Comparison of ENCODE assay signal across 33 cellular contexts in the genomic region with DNA sequence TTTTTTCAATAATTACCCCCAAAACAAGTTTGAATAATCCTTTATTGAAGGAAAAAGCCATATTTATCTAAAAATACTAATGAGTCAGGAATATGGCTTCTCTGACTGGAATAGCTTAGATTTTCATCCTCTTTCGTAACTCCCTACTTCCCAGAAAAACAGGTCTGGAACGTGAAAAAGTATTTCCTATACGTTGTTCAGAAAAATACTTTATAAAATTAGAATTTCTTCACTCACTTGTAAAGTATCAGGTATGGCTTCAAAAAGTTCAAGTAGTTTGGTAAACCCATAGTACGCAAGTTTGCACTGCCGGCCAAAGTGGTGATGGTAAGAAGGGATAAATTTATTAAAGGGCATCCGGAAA.
"Had no signal": no experiment of that assay in that cellular context is flagged by ENCODE, and none has a peak within 500 bp of the region (broad histone marks: within the 10 kb centered on the region; RNA-seq: fewer than 3 reads in every experiment).

No MANE protein-coding gene starts in this region.

- FAIRE-seq: bronchial epithelial cell, colon had no signal

- H3K4me1 ChIP-seq: adrenal gland, ascending aorta had no signal

- H3K27me3 Mint-ChIP-seq: activated CD4-positive, alpha-beta memory T cell treated with anti-CD3 and anti-CD28 coated beads, Interleukin-2, amount 10 ng/mL, durations not matched to agents 7 days and 5 days; activated CD4-positive, alpha-beta T cell treated with anti-CD3 and anti-CD28 coated beads, Interleukin-2, amount 10 ng/mL, durations not matched to agents 7 days and 5 days; activated naive CD4-positive, alpha-beta T cell treated with anti-CD3 and anti-CD28 coated beads, Interleukin-2, amount 50 U/mL, for 24 hours; activated naive CD8-positive, alpha-beta T cell treated with anti-CD3 and anti-CD28 coated beads for 36 hours; activated naive CD8-positive, alpha-beta T cell treated with anti-CD3 and anti-CD28 coated beads, Interleukin-2, amount 50 U/mL, for 24 hours; activated T-cell treated with anti-CD3 and anti-CD28 coated beads, Interleukin-2, amount 50 U/mL, for 24 hours; central memory CD8-positive, alpha-beta T cell; effector memory CD8-positive, alpha-beta T cell; T-helper 17 cell had no signal

- H3K27me3 ChIP-seq: adrenal gland, ascending aorta, brain microvascular endothelial cell, esophagus muscularis mucosa had no signal

- H3K27ac ChIP-seq: adrenal gland, ascending aorta, brain microvascular endothelial cell, esophagus muscularis mucosa, VCaP had no signal

- H3K9me3 ChIP-seq: adrenal gland, ascending aorta, esophagus muscularis mucosa had no signal

- H3K9me3 Mint-ChIP-seq: activated CD4-positive, alpha-beta memory T cell treated with anti-CD3 and anti-CD28 coated beads, Interleukin-2, amount 10 ng/mL, durations not matched to agents 7 days and 5 days; activated CD4-positive, alpha-beta T cell treated with anti-CD3 and anti-CD28 coated beads, Interleukin-2, amount 10 ng/mL, durations not matched to agents 7 days and 5 days; activated naive CD4-positive, alpha-beta T cell treated with anti-CD3 and anti-CD28 coated beads for 36 hours; activated naive CD4-positive, alpha-beta T cell treated with anti-CD3 and anti-CD28 coated beads, Interleukin-2, amount 50 U/mL, for 24 hours; activated naive CD8-positive, alpha-beta T cell treated with anti-CD3 and anti-CD28 coated beads for 36 hours; activated naive CD8-positive, alpha-beta T cell treated with anti-CD3 and anti-CD28 coated beads, Interleukin-2, amount 50 U/mL, for 24 hours; activated T-cell treated with anti-CD3 and anti-CD28 coated beads, Interleukin-2, amount 50 U/mL, for 24 hours; activated T-cell treated with anti-CD3 and anti-CD28 coated beads, Interleukin-2, amount 50 U/mL, for 72 hours; activated T-helper 2 cell treated with anti-CD3 and anti-CD28 coated beads, Interferon-gamma antibody, Interleukin-2, Interleukin-4, amounts not matched to agents 10 μg/mL and 5 μg/mL and 100 μg/mL, durations not matched to agents 14 hours and 24 hours and 36 hours; central memory CD8-positive, alpha-beta T cell; effector memory CD8-positive, alpha-beta T cell; WTC11 had no signal

- H3K4me1 Mint-ChIP-seq: activated CD4-positive, alpha-beta T cell treated with anti-CD3 and anti-CD28 coated beads, Interleukin-2, amount 10 ng/mL, durations not matched to agents 7 days and 5 days; activated naive CD8-positive, alpha-beta T cell treated with anti-CD3 and anti-CD28 coated beads for 36 hours; WTC11 had no signal

- H3K4me3 Mint-ChIP-seq: activated CD4-positive, alpha-beta memory T cell treated with anti-CD3 and anti-CD28 coated beads, Interleukin-2, amount 10 ng/mL, durations not matched to agents 7 days and 5 days; activated CD4-positive, alpha-beta T cell treated with anti-CD3 and anti-CD28 coated beads, Interleukin-2, amount 10 ng/mL, durations not matched to agents 7 days and 5 days; activated naive CD4-positive, alpha-beta T cell treated with anti-CD3 and anti-CD28 coated beads for 36 hours; activated naive CD4-positive, alpha-beta T cell treated with anti-CD3 and anti-CD28 coated beads, Interleukin-2, amount 50 U/mL, for 24 hours; activated naive CD8-positive, alpha-beta T cell treated with anti-CD3 and anti-CD28 coated beads for 36 hours; activated naive CD8-positive, alpha-beta T cell treated with anti-CD3 and anti-CD28 coated beads, Interleukin-2, amount 50 U/mL, for 24 hours; activated T-cell treated with anti-CD3 and anti-CD28 coated beads, Interleukin-2, amount 50 U/mL, for 24 hours; activated T-cell treated with anti-CD3 and anti-CD28 coated beads, Interleukin-2, amount 50 U/mL, for 72 hours; central memory CD8-positive, alpha-beta T cell; effector memory CD8-positive, alpha-beta T cell; T-helper 17 cell; WTC11 had no signal

- ATAC-seq: activated naive CD8-positive, alpha-beta T cell treated with anti-CD3 and anti-CD28 coated beads, Interleukin-2, amount 50 U/mL, for 24 hours; activated T-cell treated with anti-CD3 and anti-CD28 coated beads, Interleukin-2, amount 50 U/mL, for 72 hours; effector memory CD8-positive, alpha-beta T cell; T-helper 17 cell; WTC11 had no signal

- DNase-seq: activated CD4-positive, alpha-beta memory T cell treated with anti-CD3 and anti-CD28 coated beads, Interleukin-2, amount 10 ng/mL, durations not matched to agents 7 days and 5 days; activated CD4-positive, alpha-beta T cell treated with anti-CD3 and anti-CD28 coated beads for 1 hour; activated CD4-positive, alpha-beta T cell treated with anti-CD3 and anti-CD28 coated beads for 4 hours; activated CD4-positive, alpha-beta T cell treated with anti-CD3 and anti-CD28 coated beads, Interleukin-2, amount 10 ng/mL, durations not matched to agents 7 days and 5 days; activated CD4-positive, alpha-beta T cell treated with anti-CD3 and anti-CD28 coated beads, Interleukin-2, amount 50 U/mL, for 4 hours; activated CD8-positive, alpha-beta memory T cell treated with anti-CD3 and anti-CD28 coated beads, Interleukin-2, amount 50 U/mL, for 48 hours; activated effector memory CD4-positive, alpha-beta T cell treated with anti-CD3 and anti-CD28 coated beads, Interleukin-2, amount 50 U/mL, for 16 hours; activated naive CD4-positive, alpha-beta T cell treated with anti-CD3 and anti-CD28 coated beads for 36 hours; activated naive CD8-positive, alpha-beta T cell treated with anti-CD3 and anti-CD28 coated beads for 36 hours; activated naive CD8-positive, alpha-beta T cell treated with anti-CD3 and anti-CD28 coated beads, Interleukin-2, amount 50 U/mL, for 24 hours; activated T-cell treated with anti-CD3 and anti-CD28 coated beads for 4 hours; activated T-cell treated with anti-CD3 and anti-CD28 coated beads, Interleukin-2, amount 50 U/mL, for 24 hours; activated T-cell treated with anti-CD3 and anti-CD28 coated beads, Interleukin-2, amount 50 U/mL, for 72 hours; adrenal gland; brain microvascular endothelial cell; cortex of kidney; dermis blood vessel endothelial cell; effector CD4-positive, alpha-beta T cell; effector memory CD8-positive, alpha-beta T cell; erythroblast; foreskin melanocyte; head of caudate nucleus; T-helper 1 cell; T-helper 17 cell had no signal

- H3K27ac Mint-ChIP-seq: activated CD4-positive, alpha-beta memory T cell treated with anti-CD3 and anti-CD28 coated beads, Interleukin-2, amount 10 ng/mL, durations not matched to agents 7 days and 5 days; activated CD4-positive, alpha-beta T cell treated with anti-CD3 and anti-CD28 coated beads, Interleukin-2, amount 10 ng/mL, durations not matched to agents 7 days and 5 days; activated naive CD4-positive, alpha-beta T cell treated with anti-CD3 and anti-CD28 coated beads for 36 hours; activated naive CD4-positive, alpha-beta T cell treated with anti-CD3 and anti-CD28 coated beads, Interleukin-2, amount 50 U/mL, for 24 hours; activated naive CD8-positive, alpha-beta T cell treated with anti-CD3 and anti-CD28 coated beads for 36 hours; activated naive CD8-positive, alpha-beta T cell treated with anti-CD3 and anti-CD28 coated beads, Interleukin-2, amount 50 U/mL, for 24 hours; activated T-cell treated with anti-CD3 and anti-CD28 coated beads, Interleukin-2, amount 50 U/mL, for 72 hours; activated T-helper 2 cell treated with anti-CD3 and anti-CD28 coated beads, Interferon-gamma antibody, Interleukin-2, Interleukin-4, amounts not matched to agents 10 μg/mL and 5 μg/mL and 100 μg/mL, durations not matched to agents 14 hours and 24 hours and 36 hours; effector memory CD8-positive, alpha-beta T cell; T-helper 17 cell; WTC11 had no signal

- H3K4me3 ChIP-seq: adrenal gland, ascending aorta, esophagus muscularis mucosa had no signal
